ENCODE assay signal across 8 cellular contexts in genomic region chr18:5237723-5238370, GRCh38. TPM values are rescaled to one million over a fixed set of nuclear protein-coding genes. Genes with fewer than 3 reads are reported as not detected.
DNase-seq lines count a peak whose midpoint lies in the region; ATAC-seq and TF ChIP-seq lines count a peak whose summit lies in the region.

No MANE protein-coding gene starts in this region.

- no TSS peak for BruUV-seq in mammary epithelial cell (replicated peaks; lab: Mats Ljungman, UMichigan)

- dilution Hi-C loops in mammary epithelial cell (cut with HindIII; ENCODE audit: low sequenced_read_pairs): loop anchor here (10.0 kb wide), 1 partner anchor 57 kb away; the partner anchor contains the start of gene ZBTB14

- in situ Hi-C loops in mammary epithelial cell (cut with MboI; ENCODE audit: low sequenced_read_pairs in 2 of 2): no loop called here

- peak overlapping the region; percentile 95 for H3K4me2 ChIP-seq in mammary epithelial cell (ENCODE audit: insufficient read depth, low read depth, low read length)
- peak overlapping the region; percentile 95 for H3K4me2 ChIP-seq in smooth muscle cell

- H3K36me3 Mint-ChIP-seq in immature natural killer cell: peaks cover 6 to 23% (median 20%) of the 10 kb centered on the region in 3 donors

- peak; percentile 83 to 95 for DNase-seq in NCI-H2081 (lab: John Stamatoyannopoulos, UW)
- DNase-seq in mammary epithelial cell: peak; percentile 92
- DNase-seq in immature natural killer cell: peak; percentile 90 to 92 (median 91)
- peak; percentile 91 for DNase-seq in smooth muscle cell (lab: John Stamatoyannopoulos, UW; ENCODE audit: unreplicated experiment)

- H3K4me3 ChIP-seq in WI38 (ENCODE audit: low read depth, low read length) (peak overlapping the region; percentile 86), mammary epithelial cell (replicated peaks in 1 of 3; ENCODE audit: insufficient read depth in 1 of 3, low read depth in 2 of 3, low read length in 3 of 3) (peak overlapping the region; percentile 60 to 94 (median 65)), smooth muscle cell (peak overlapping the region; percentile 77)

- H3K9ac ChIP-seq in mammary epithelial cell (ENCODE audit: insufficient read depth, low read length) (peak overlapping the region; percentile 78), smooth muscle cell (ENCODE audit: low read depth) (peak overlapping the region; percentile 99)

- H3K9me3 Mint-ChIP-seq in immature natural killer cell: no peaks in the 10 kb centered on the region

- H3F3A ChIP-seq in smooth muscle cell (ENCODE audit: low read depth): no peaks in the 10 kb centered on the region

- 1% methylated on average over 15 of the region's 71 CpGs for WGBS in mammary epithelial cell (ENCODE audit: low coverage, missing lambda C conversion rate)
- WGBS in smooth muscle cell (ENCODE audit: low lambda C conversion rate): under 1% methylated on average over 70 of the region's 71 CpGs

- H3K79me2 ChIP-seq in mammary epithelial cell (ENCODE audit: insufficient read depth, low read length) (peaks cover 31% of the 10 kb centered on the region), smooth muscle cell (ENCODE audit: low read depth) (peaks cover 21% of the 10 kb centered on the region)

- H2AFZ ChIP-seq in mammary epithelial cell (ENCODE audit: low read depth, low read length): peak overlapping the region; percentile 97
- H2AFZ ChIP-seq in smooth muscle cell (ENCODE audit: low read depth): peak overlapping the region; percentile 94

- peaks cover 8 to 14% (median 12%) of the 10 kb centered on the region in 3 donors for H3K27me3 Mint-ChIP-seq in immature natural killer cell (ENCODE audit: low read depth in 3 of 3)

- intact Hi-C loops in mammary epithelial cell (cut with micrococcal nuclease): loop anchor here (1.0 kb wide), 1 partner anchor 58 kb away; no protein-coding TSS in a partner anchor

- H3K4me1 ChIP-seq in mammary epithelial cell (ENCODE audit: insufficient read depth, low read length) (peaks cover 7% of the 10 kb centered on the region), smooth muscle cell (ENCODE audit: low read depth) (peaks cover 27% of the 10 kb centered on the region)

- H3K27me3 ChIP-seq in mammary epithelial cell (ENCODE audit: insufficient read depth, low read length) (no peaks in the 10 kb centered on the region), smooth muscle cell (ENCODE audit: low read depth) (peaks cover 9% of the 10 kb centered on the region)

- TF ChIP-seq CTCF in 22Rv1 (IDR thresholded peaks at IDR 0.05) (peak; percentile 21), WI38 (IDR thresholded peaks at IDR 0.05; ENCODE audit: low read depth, low read length) (no peak), mammary epithelial cell (conservative IDR thresholded peaks at IDR 0.05 in 1 of 2, IDR thresholded peaks at IDR 0.05 in 1 of 2; ENCODE audit: extremely low read depth in 1 of 2, insufficient read depth in 1 of 2, low read depth in 1 of 2, low read length in 2 of 2) (peak in 1 of 2 donors; percentile 28), smooth muscle cell (IDR thresholded peaks at IDR 0.05; ENCODE audit: borderline replicate concordance, insufficient read depth, poor library complexity, severe bottlenecking) (peak; percentile 12)

- H3K27ac Mint-ChIP-seq in immature natural killer cell: peak overlapping the region; percentile 96 to 99 (median 98)

- no peaks in the 10 kb centered on the region for H4K20me1 ChIP-seq in mammary epithelial cell (ENCODE audit: insufficient read depth, low read length)
- peaks cover 10% of the 10 kb centered on the region for H4K20me1 ChIP-seq in smooth muscle cell (ENCODE audit: low read depth)

- peaks cover 3% of the 10 kb centered on the region for H3K9me3 ChIP-seq in mammary epithelial cell (replicated peaks; ENCODE audit: insufficient read depth, low read length)
- no peaks in the 10 kb centered on the region for H3K9me3 ChIP-seq in smooth muscle cell (replicated peaks; ENCODE audit: low read depth)

- H3K4me3 Mint-ChIP-seq in immature natural killer cell: peak overlapping the region; percentile 93 to 95 (median 94)

- CTCF ChIA-PET in mammary epithelial cell (lab: Charles Lee; ENCODE audit: low non-redundant PET): no interaction called here

- peak; percentile 92 for ATAC-seq in GM18502 (IDR thresholded peaks at IDR 0.05; ENCODE audit: poor library complexity, unreplicated experiment)
- peak; percentile 98 for ATAC-seq in HG02970 (IDR thresholded peaks at IDR 0.05; ENCODE audit: low FRiP score, unreplicated experiment)

- H3K27ac ChIP-seq in 22Rv1: peak overlapping the region; percentile 92
- peak overlapping the region; percentile 87 for H3K27ac ChIP-seq in mammary epithelial cell (ENCODE audit: insufficient read depth, low read depth, low read length)
- H3K27ac ChIP-seq in smooth muscle cell (ENCODE audit: low read depth): peak overlapping the region; percentile 99

- peaks cover 42 to 58% of the 10 kb centered on the region in 2 donors for H3K4me1 Mint-ChIP-seq in immature natural killer cell

- H3K36me3 ChIP-seq in mammary epithelial cell (ENCODE audit: insufficient read depth, low read length) (no peaks in the 10 kb centered on the region), smooth muscle cell (ENCODE audit: low read depth) (no peaks in the 10 kb centered on the region)

RNA-seq across cellular contexts. Expression of gene AKAIN1, which starts 40.8 kb away (rescaled TPM):
- not detected for total RNA-seq in mammary epithelial cell
- not detected for polyA plus RNA-seq in mammary epithelial cell
- not detected for polyA minus RNA-seq in mammary epithelial cell
- not detected for polyA plus RNA-seq in immature natural killer cell
- not detected in 2 replicates for total RNA-seq in smooth muscle cell
- polyA plus RNA-seq in smooth muscle cell: not detected in 2 replicates

RNA-seq across cellular contexts. Expression of gene ZBTB14, which starts 57.7 kb away (rescaled TPM):
- 10 to 100 TPM in 1 of 2 donors, 1 to 10 TPM in 1; 7.1 to 12.2 TPM for total RNA-seq in mammary epithelial cell
- 5.9 TPM for polyA plus RNA-seq in mammary epithelial cell
- polyA minus RNA-seq in mammary epithelial cell: 17.6 TPM
- 10 to 100 TPM; 11.6 to 17.9 (median 14.3) TPM for polyA plus RNA-seq in immature natural killer cell
- total RNA-seq in smooth muscle cell: 11.6 and 12.5 TPM in 2 replicates
- 5.8 and 9.7 TPM in 2 replicates for polyA plus RNA-seq in smooth muscle cell

Comparison
In these comparisons a context has a peak if more than half of its experiments do, and no peak if none do; other contexts are left out.
1. Peak in every context shown above with its lines: DNase-seq, ATAC-seq, H3K4me3 ChIP-seq and H3K27ac ChIP-seq.